In genomic region chr10:28072573-28072972, GRCh38 we compare ENCODE assay signal across 20 cellular contexts.
DNase-seq lines count a peak whose midpoint lies in the region; ATAC-seq and TF ChIP-seq lines count a peak whose summit lies in the region.
"Had no signal": no experiment of that assay in that cellular context is flagged by ENCODE, and none has a peak within 500 bp of the region (broad histone marks: within the 10 kb centered on the region; RNA-seq: fewer than 3 reads in every experiment).

No MANE protein-coding gene starts in this region.

- no peak overlapping the region for H2AFZ ChIP-seq in mammary epithelial cell (ENCODE audit: low read depth, low read length)
- H2AFZ ChIP-seq: hepatocyte had no signal

- no peaks in the 10 kb centered on the region for H4K20me1 ChIP-seq in mammary epithelial cell (ENCODE audit: insufficient read depth, low read length)

- DNase-seq in AG20443 (ENCODE audit: low spot score) (peak; percentile 27), HT1080 (ENCODE audit: low read depth) (peak; percentile 55), mammary epithelial cell (peak; percentile 23), kidney tubule cell (ENCODE audit: low spot score) (peak; percentile 93), left lung (no peak), lower lobe of right lung (no peak)
- DNase-seq in activated CD8-positive, alpha-beta memory T cell treated with anti-CD3 and anti-CD28 coated beads, Interleukin-2, amount 10 ng/mL, durations not matched to agents 7 days and 5 days: no peak
- DNase-seq: activated gamma-delta T cell; body of pancreas; CD4-positive, CD25-positive, alpha-beta regulatory T cell; DMS 273 treated with DMSO at 0.1 percent for 48 hours; NCI-H146; NCI-H69; posterior cingulate gyrus; T-helper 9 cell; upper lobe of left lung had no signal

- H3K4me3 ChIP-seq in mammary epithelial cell (replicated peaks in 1 of 3; ENCODE audit: insufficient read depth in 1 of 3, low read depth in 2 of 3, low read length in 3 of 3) (no peak overlapping the region), left lung (no peak overlapping the region), lower lobe of right lung (no peak overlapping the region)
- H3K4me3 ChIP-seq: body of pancreas, hepatocyte, upper lobe of left lung had no signal

- 70% methylated on average over 1 of the region's 1 CpG for WGBS in mammary epithelial cell (ENCODE audit: low coverage, missing lambda C conversion rate)

- intact Hi-C loops in mammary epithelial cell (cut with micrococcal nuclease): no loop called here
- intact Hi-C loops in left lung (cut with DNase I): no loop called here
- intact Hi-C loops in lower lobe of right lung (cut with DNase I): no loop called here

- no peaks in the 10 kb centered on the region for H3K36me3 ChIP-seq in mammary epithelial cell (ENCODE audit: insufficient read depth, low read length)
- peaks cover 0 to 14% of the 10 kb centered on the region in 2 donors for H3K36me3 ChIP-seq in left lung
- H3K36me3 ChIP-seq in lower lobe of right lung: peaks cover 3% of the 10 kb centered on the region
- H3K36me3 ChIP-seq: upper lobe of left lung had no signal

- H3K9ac ChIP-seq in mammary epithelial cell (ENCODE audit: insufficient read depth, low read length): no peak overlapping the region

- no peak overlapping the region for H3K4me2 ChIP-seq in mammary epithelial cell (ENCODE audit: insufficient read depth, low read depth, low read length)
- H3K4me2 ChIP-seq: hepatocyte had no signal

- H3K9me3 ChIP-seq in mammary epithelial cell (replicated peaks; ENCODE audit: insufficient read depth, low read length): peaks cover 3% of the 10 kb centered on the region
- no peaks in the 10 kb centered on the region for H3K9me3 ChIP-seq in left lung
- H3K9me3 ChIP-seq in lower lobe of right lung: no peaks in the 10 kb centered on the region
- H3K9me3 ChIP-seq: body of pancreas, upper lobe of left lung had no signal

- H3K4me1 ChIP-seq in mammary epithelial cell (ENCODE audit: insufficient read depth, low read length) (peaks cover 2% of the 10 kb centered on the region), left lung (no peaks in the 10 kb centered on the region), lower lobe of right lung (no peaks in the 10 kb centered on the region)
- H3K4me1 ChIP-seq: body of pancreas, upper lobe of left lung had no signal

- peaks cover 3% of the 10 kb centered on the region for H3K9me3 Mint-ChIP-seq in activated CD8-positive, alpha-beta memory T cell treated with anti-CD3 and anti-CD28 coated beads, Interleukin-2, amount 10 ng/mL, durations not matched to agents 7 days and 5 days (ENCODE audit: low read depth)

- in situ Hi-C loops in mammary epithelial cell (cut with MboI; ENCODE audit: low sequenced_read_pairs in 2 of 2): no loop called here

- TF ChIP-seq CTCF in mammary epithelial cell (conservative IDR thresholded peaks at IDR 0.05 in 1 of 2, IDR thresholded peaks at IDR 0.05 in 1 of 2; ENCODE audit: extremely low read depth in 1 of 2, insufficient read depth in 1 of 2, low read depth in 1 of 2, low read length in 2 of 2): no peak
- no peak for TF ChIP-seq CTCF in left lung (IDR thresholded peaks at IDR 0.05)
- no peak for TF ChIP-seq CTCF in lower lobe of right lung (IDR thresholded peaks at IDR 0.05)

- no peaks in the 10 kb centered on the region for H3K36me3 Mint-ChIP-seq in activated CD8-positive, alpha-beta memory T cell treated with anti-CD3 and anti-CD28 coated beads, Interleukin-2, amount 10 ng/mL, durations not matched to agents 7 days and 5 days

- H3K27ac ChIP-seq in mammary epithelial cell (ENCODE audit: insufficient read depth, low read depth, low read length): no peak overlapping the region
- H3K27ac ChIP-seq in left lung: no peak overlapping the region
- H3K27ac ChIP-seq in lower lobe of right lung: no peak overlapping the region
- H3K27ac ChIP-seq: body of pancreas, hepatocyte, upper lobe of left lung had no signal

- no peaks in the 10 kb centered on the region for H3K79me2 ChIP-seq in mammary epithelial cell (ENCODE audit: insufficient read depth, low read length)
- H3K79me2 ChIP-seq: hepatocyte had no signal

- dilution Hi-C loops in mammary epithelial cell (cut with HindIII; ENCODE audit: low sequenced_read_pairs): no loop called here

- no peaks in the 10 kb centered on the region for H3K27me3 Mint-ChIP-seq in activated CD8-positive, alpha-beta memory T cell treated with anti-CD3 and anti-CD28 coated beads, Interleukin-2, amount 10 ng/mL, durations not matched to agents 7 days and 5 days
- H3K27me3 Mint-ChIP-seq: CD4-positive, CD25-positive, alpha-beta regulatory T cell had no signal

- H3K4me1 Mint-ChIP-seq in activated CD8-positive, alpha-beta memory T cell treated with anti-CD3 and anti-CD28 coated beads, Interleukin-2, amount 10 ng/mL, durations not matched to agents 7 days and 5 days: no peaks in the 10 kb centered on the region
- H3K4me1 Mint-ChIP-seq: CD4-positive, CD25-positive, alpha-beta regulatory T cell; neural crest cell had no signal

- H3K4me3 Mint-ChIP-seq in activated CD8-positive, alpha-beta memory T cell treated with anti-CD3 and anti-CD28 coated beads, Interleukin-2, amount 10 ng/mL, durations not matched to agents 7 days and 5 days: no peak overlapping the region
- H3K4me3 Mint-ChIP-seq: CD4-positive, CD25-positive, alpha-beta regulatory T cell; neural crest cell; WTC11 had no signal

- H3K27ac Mint-ChIP-seq in activated CD8-positive, alpha-beta memory T cell treated with anti-CD3 and anti-CD28 coated beads, Interleukin-2, amount 10 ng/mL, durations not matched to agents 7 days and 5 days: no peak overlapping the region
- H3K27ac Mint-ChIP-seq: CD4-positive, CD25-positive, alpha-beta regulatory T cell; WTC11 had no signal

- no TSS peak for BruUV-seq in mammary epithelial cell (replicated peaks; lab: Mats Ljungman, UMichigan)

- ATAC-seq in activated CD8-positive, alpha-beta memory T cell treated with anti-CD3 and anti-CD28 coated beads, Interleukin-2, amount 10 ng/mL, durations not matched to agents 7 days and 5 days: no peak
- ATAC-seq in left lung: no peak
- ATAC-seq in lower lobe of right lung: no peak
- ATAC-seq in GM18498 (IDR thresholded peaks at IDR 0.05; ENCODE audit: unreplicated experiment): no peak
- ATAC-seq: body of pancreas, WTC11 had no signal

- H3K27me3 ChIP-seq in mammary epithelial cell (ENCODE audit: insufficient read depth, low read length) (no peaks in the 10 kb centered on the region), left lung (no peaks in the 10 kb centered on the region), lower lobe of right lung (ENCODE audit: low read depth) (no peaks in the 10 kb centered on the region)
- H3K27me3 ChIP-seq: body of pancreas, hepatocyte, upper lobe of left lung had no signal

- CTCF ChIA-PET in mammary epithelial cell (lab: Charles Lee; ENCODE audit: low non-redundant PET): no interaction called here
- CTCF ChIA-PET in activated CD8-positive, alpha-beta memory T cell treated with anti-CD3 and anti-CD28 coated beads, Interleukin-2, amount 10 ng/mL, durations not matched to agents 7 days and 5 days (lab: Charles Lee): no interaction called here

Comparison
In these comparisons a context has a peak if more than half of its experiments do, and no peak if none do; other contexts are left out.
1. DNase-seq: peak in AG20443 (single experiment), HT1080 (single experiment), mammary epithelial cell (single experiment) and kidney tubule cell (single experiment); none in activated CD8-positive, alpha-beta memory T cell treated with anti-CD3 and anti-CD28 coated beads, Interleukin-2, amount 10 ng/mL, durations not matched to agents 7 days and 5 days (single experiment), left lung (0 of 2) and lower lobe of right lung (single experiment).